Comparison of ENCODE assay signal across 9 cellular contexts in the genomic region with DNA sequence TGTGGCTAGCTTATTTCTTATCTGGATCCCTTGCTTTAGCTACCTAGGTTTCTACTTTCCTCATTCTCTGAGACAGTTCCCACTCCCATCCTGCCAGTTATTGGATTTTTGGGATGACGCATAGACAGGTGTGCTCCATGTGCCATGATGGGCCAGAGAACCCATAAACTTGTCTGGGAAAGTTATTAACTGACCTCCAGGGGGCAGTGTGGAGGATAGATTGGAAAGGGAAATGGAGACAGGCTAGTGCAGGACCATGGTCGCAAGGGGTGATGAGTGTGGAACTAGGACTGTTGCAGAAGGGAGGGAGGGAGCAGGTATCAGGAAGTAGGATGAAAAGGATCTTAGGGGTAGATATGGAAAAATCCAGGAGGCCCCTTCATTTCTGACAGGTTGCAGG.
DNase-seq lines count a peak whose midpoint lies in the region; ATAC-seq, FAIRE-seq and TF ChIP-seq lines count a peak whose summit lies in the region.
"Had no signal": no experiment of that assay in that cellular context is flagged by ENCODE, and none has a peak within 500 bp of the region (broad histone marks: within the 10 kb centered on the region; RNA-seq: fewer than 3 reads in every experiment).

No MANE protein-coding gene starts in this region.

- peak; percentile 62 for DNase-seq in COLO668 (lab: John Stamatoyannopoulos, UW; ENCODE audit: unreplicated experiment)
- peak; percentile 48 for DNase-seq in GM18507 (ENCODE audit: extremely low spot score, insufficient read length, low read depth)
- DNase-seq in NCI-H748 (lab: John Stamatoyannopoulos, UW; ENCODE audit: unreplicated experiment), result peak; percentile 63
- peak; percentile 18 for DNase-seq in bronchial epithelial cell (ENCODE audit: low read depth)
- peak in 1 of 3 donors; percentile 37 for DNase-seq in mucosa of descending colon
- DNase-seq in SKM-1 (lab: John Stamatoyannopoulos, UW; ENCODE audit: unreplicated experiment), result no peak

- H3K36me3 ChIP-seq in bronchial epithelial cell (ENCODE audit: control insufficient read depth, insufficient read depth, low read length) (no peaks in the 10 kb centered on the region), mucosa of descending colon (ENCODE audit: low read depth) (no peaks in the 10 kb centered on the region)

- no peaks in the 10 kb centered on the region for H3K27me3 ChIP-seq in bronchial epithelial cell (ENCODE audit: control insufficient read depth, insufficient read depth, low read length)

- ATAC-seq in mucosa of descending colon (peak; percentile 47), GM18517 (IDR thresholded peaks at IDR 0.05; ENCODE audit: unreplicated experiment) (no peak), HG03457 (IDR thresholded peaks at IDR 0.05; ENCODE audit: unreplicated experiment) (no peak)
- ATAC-seq: T-cell had no signal

- FAIRE-seq in GM18507 (lab: Jason Lieb, UNC) (peak; percentile 78), bronchial epithelial cell (lab: Jason Lieb, UNC) (no peak)

- intact Hi-C loops in mucosa of descending colon (cut with DNase I, micrococcal nuclease), result loop anchor here in 1 of 2 donors (10.0 kb wide), 1 partner anchor 189 kb away; no protein-coding TSS in a partner anchor

- TF ChIP-seq CTCF in bronchial epithelial cell (IDR thresholded peaks at IDR 0.05; ENCODE audit: insufficient read depth, low read length, severe bottlenecking) (peak; percentile 40), mucosa of descending colon (IDR thresholded peaks at IDR 0.05) (no peak)

- H3K4me3 ChIP-seq in bronchial epithelial cell (ENCODE audit: low read depth, low read length) (no peak overlapping the region), mucosa of descending colon (no peak overlapping the region)

- no peaks in the 10 kb centered on the region for H3K4me1 ChIP-seq in mucosa of descending colon (ENCODE audit: low read depth)

- no peaks in the 10 kb centered on the region for H3K9me3 ChIP-seq in mucosa of descending colon
